Comparison of ENCODE assay signal across 2 cellular contexts in the genomic region with DNA sequence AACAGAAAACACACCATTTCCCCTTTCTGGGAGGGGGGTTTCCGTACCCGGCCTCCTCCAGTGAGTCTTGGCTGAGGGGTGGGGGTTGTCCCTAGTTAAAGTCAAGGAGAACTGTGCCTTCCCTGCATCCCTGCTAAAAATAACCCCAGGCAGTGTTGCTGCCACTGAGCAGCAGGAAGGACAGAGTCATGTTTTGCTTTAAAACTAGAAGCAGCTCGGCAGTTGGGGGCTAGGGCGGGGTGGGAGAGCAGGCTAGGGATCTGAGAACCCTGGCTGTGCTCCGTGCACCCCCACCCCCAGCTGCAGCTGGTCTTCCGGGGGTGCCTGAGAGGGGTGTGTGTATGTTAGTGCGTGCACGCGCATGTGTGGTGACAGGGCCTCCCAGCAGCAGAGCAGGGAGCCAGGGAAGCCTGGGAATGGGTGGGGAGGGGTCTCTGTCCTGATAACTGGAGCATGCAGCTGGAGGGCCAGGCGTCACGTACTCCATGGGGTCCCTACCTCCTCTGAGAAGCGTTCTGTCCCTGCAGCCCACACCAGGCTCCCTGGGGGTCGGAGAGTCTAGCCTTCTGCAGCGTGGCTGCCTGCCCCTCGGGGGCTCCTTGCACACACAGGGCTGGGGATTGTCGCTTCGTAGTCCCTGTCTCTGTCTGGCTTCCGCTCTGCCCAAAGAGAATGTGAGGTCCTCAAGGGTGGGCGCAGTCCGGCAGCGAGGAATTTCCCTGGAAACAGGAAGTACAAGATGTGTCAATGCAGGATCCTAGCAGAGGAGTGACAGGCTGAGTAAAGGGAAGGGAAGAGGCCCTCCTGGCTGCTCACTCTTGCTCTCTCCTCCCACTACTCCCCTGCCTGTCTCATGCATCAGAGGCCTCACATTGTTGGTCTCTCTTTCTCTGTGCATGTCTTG.
TF ChIP-seq lines count a peak whose summit lies in the region.

No MANE protein-coding gene starts in this region.

TF ChIP-seq in GM12891, 5 proteins besides CTCF, POLR2A, EP300 and RAD21 (continued from another document):
- TF ChIP-seq POU2F2 (IDR thresholded peaks at IDR 0.05; ENCODE audit: low read depth, low read length) (peak; percentile 58; the same call in 1 of the 2 replicates), PAX5 (IDR thresholded peaks at IDR 0.05; ENCODE audit: insufficient read depth, low read length, severe bottlenecking) (no peak), SPI1 (IDR thresholded peaks at IDR 0.05; ENCODE audit: low read depth, low read length) (peak; percentile 98; the same call in 1 of the 2 replicates)

TF ChIP-seq in HEK293, 187 proteins besides CTCF, POLR2A, EP300 and RAD21 (continued from another document):
- TF ChIP-seq, protein P1, sequence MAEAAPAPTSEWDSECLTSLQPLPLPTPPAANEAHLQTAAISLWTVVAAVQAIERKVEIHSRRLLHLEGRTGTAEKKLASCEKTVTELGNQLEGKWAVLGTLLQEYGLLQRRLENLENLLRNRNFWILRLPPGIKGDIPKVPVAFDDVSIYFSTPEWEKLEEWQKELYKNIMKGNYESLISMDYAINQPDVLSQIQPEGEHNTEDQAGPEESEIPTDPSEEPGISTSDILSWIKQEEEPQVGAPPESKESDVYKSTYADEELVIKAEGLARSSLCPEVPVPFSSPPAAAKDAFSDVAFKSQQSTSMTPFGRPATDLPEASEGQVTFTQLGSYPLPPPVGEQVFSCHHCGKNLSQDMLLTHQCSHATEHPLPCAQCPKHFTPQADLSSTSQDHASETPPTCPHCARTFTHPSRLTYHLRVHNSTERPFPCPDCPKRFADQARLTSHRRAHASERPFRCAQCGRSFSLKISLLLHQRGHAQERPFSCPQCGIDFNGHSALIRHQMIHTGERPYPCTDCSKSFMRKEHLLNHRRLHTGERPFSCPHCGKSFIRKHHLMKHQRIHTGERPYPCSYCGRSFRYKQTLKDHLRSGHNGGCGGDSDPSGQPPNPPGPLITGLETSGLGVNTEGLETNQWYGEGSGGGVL (tag by site-specific recombination; IDR thresholded peaks at IDR 0.05), result 0 out of 2 replicates have a peak, but pooled peaks have one; percentile 10
- TF ChIP-seq FEZF1 (tag by site-specific recombination; IDR thresholded peaks at IDR 0.05), result no peak
- no peak for TF ChIP-seq ZNF433 (tag by site-specific recombination; IDR thresholded peaks at IDR 0.05; ENCODE audit: low read depth)
- no peak for TF ChIP-seq KLF16 (tag by site-specific recombination; IDR thresholded peaks at IDR 0.05)
- no peak for TF ChIP-seq ZNF19 (tag by site-specific recombination; IDR thresholded peaks at IDR 0.05; ENCODE audit: low read depth)
- TF ChIP-seq ZNF621 (tag by site-specific recombination; IDR thresholded peaks at IDR 0.05), result no peak
- TF ChIP-seq, protein P2, sequence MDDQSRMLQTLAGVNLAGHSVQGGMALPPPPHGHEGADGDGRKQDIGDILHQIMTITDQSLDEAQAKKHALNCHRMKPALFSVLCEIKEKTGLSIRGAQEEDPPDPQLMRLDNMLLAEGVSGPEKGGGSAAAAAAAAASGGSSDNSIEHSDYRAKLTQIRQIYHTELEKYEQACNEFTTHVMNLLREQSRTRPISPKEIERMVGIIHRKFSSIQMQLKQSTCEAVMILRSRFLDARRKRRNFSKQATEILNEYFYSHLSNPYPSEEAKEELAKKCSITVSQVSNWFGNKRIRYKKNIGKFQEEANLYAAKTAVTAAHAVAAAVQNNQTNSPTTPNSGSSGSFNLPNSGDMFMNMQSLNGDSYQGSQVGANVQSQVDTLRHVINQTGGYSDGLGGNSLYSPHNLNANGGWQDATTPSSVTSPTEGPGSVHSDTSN (CRISPR knock-in tag; IDR thresholded peaks at IDR 0.05), result no peak
- no peak for TF ChIP-seq ZNF585B (tag by site-specific recombination; IDR thresholded peaks at IDR 0.05)
- TF ChIP-seq, protein P3, sequence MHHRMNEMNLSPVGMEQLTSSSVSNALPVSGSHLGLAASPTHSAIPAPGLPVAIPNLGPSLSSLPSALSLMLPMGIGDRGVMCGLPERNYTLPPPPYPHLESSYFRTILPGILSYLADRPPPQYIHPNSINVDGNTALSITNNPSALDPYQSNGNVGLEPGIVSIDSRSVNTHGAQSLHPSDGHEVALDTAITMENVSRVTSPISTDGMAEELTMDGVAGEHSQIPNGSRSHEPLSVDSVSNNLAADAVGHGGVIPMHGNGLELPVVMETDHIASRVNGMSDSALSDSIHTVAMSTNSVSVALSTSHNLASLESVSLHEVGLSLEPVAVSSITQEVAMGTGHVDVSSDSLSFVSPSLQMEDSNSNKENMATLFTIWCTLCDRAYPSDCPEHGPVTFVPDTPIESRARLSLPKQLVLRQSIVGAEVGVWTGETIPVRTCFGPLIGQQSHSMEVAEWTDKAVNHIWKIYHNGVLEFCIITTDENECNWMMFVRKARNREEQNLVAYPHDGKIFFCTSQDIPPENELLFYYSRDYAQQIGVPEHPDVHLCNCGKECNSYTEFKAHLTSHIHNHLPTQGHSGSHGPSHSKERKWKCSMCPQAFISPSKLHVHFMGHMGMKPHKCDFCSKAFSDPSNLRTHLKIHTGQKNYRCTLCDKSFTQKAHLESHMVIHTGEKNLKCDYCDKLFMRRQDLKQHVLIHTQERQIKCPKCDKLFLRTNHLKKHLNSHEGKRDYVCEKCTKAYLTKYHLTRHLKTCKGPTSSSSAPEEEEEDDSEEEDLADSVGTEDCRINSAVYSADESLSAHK (tag by site-specific recombination; IDR thresholded peaks at IDR 0.05), result no peak
- TF ChIP-seq, protein P4, sequence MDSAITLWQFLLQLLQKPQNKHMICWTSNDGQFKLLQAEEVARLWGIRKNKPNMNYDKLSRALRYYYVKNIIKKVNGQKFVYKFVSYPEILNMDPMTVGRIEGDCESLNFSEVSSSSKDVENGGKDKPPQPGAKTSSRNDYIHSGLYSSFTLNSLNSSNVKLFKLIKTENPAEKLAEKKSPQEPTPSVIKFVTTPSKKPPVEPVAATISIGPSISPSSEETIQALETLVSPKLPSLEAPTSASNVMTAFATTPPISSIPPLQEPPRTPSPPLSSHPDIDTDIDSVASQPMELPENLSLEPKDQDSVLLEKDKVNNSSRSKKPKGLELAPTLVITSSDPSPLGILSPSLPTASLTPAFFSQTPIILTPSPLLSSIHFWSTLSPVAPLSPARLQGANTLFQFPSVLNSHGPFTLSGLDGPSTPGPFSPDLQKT (IDR thresholded peaks at IDR 0.05; ENCODE audit: borderline replicate concordance, low read depth, low read length), result no peak
- TF ChIP-seq YY1 (tag by site-specific recombination; IDR thresholded peaks at IDR 0.05), result no peak
- TF ChIP-seq ZNF274 (IDR thresholded peaks at IDR 0.05; ENCODE audit: low read length), result no peak
- TF ChIP-seq ZNF274 (tag by site-specific recombination; IDR thresholded peaks at IDR 0.05; ENCODE audit: borderline replicate concordance), result no peak
- TF ChIP-seq GLIS2 (tag by site-specific recombination; IDR thresholded peaks at IDR 0.05), result peak; percentile 44; the same call in 1 of the 2 replicates
- TF ChIP-seq, protein P5, sequence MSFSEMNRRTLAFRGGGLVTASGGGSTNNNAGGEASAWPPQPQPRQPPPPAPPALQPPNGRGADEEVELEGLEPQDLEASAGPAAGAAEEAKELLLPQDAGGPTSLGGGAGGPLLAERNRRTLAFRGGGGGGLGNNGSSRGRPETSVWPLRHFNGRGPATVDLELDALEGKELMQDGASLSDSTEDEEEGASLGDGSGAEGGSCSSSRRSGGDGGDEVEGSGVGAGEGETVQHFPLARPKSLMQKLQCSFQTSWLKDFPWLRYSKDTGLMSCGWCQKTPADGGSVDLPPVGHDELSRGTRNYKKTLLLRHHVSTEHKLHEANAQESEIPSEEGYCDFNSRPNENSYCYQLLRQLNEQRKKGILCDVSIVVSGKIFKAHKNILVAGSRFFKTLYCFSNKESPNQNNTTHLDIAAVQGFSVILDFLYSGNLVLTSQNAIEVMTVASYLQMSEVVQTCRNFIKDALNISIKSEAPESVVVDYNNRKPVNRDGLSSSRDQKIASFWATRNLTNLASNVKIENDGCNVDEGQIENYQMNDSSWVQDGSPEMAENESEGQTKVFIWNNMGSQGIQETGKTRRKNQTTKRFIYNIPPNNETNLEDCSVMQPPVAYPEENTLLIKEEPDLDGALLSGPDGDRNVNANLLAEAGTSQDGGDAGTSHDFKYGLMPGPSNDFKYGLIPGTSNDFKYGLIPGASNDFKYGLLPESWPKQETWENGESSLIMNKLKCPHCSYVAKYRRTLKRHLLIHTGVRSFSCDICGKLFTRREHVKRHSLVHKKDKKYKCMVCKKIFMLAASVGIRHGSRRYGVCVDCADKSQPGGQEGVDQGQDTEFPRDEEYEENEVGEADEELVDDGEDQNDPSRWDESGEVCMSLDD (tag by site-specific recombination; IDR thresholded peaks at IDR 0.05), result no peak
- TF ChIP-seq, protein P6, sequence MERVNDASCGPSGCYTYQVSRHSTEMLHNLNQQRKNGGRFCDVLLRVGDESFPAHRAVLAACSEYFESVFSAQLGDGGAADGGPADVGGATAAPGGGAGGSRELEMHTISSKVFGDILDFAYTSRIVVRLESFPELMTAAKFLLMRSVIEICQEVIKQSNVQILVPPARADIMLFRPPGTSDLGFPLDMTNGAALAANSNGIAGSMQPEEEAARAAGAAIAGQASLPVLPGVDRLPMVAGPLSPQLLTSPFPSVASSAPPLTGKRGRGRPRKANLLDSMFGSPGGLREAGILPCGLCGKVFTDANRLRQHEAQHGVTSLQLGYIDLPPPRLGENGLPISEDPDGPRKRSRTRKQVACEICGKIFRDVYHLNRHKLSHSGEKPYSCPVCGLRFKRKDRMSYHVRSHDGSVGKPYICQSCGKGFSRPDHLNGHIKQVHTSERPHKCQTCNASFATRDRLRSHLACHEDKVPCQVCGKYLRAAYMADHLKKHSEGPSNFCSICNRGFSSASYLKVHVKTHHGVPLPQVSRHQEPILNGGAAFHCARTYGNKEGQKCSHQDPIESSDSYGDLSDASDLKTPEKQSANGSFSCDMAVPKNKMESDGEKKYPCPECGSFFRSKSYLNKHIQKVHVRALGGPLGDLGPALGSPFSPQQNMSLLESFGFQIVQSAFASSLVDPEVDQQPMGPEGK (tag by site-specific recombination; IDR thresholded peaks at IDR 0.05), result peak; percentile 46; the same call in 1 of the 2 replicates
- TF ChIP-seq ZIC2 (tag by site-specific recombination; IDR thresholded peaks at IDR 0.05), result peak; percentile 92
- TF ChIP-seq ZNF558 (tag by site-specific recombination; IDR thresholded peaks at IDR 0.05), result no peak
- TF ChIP-seq, protein P7, sequence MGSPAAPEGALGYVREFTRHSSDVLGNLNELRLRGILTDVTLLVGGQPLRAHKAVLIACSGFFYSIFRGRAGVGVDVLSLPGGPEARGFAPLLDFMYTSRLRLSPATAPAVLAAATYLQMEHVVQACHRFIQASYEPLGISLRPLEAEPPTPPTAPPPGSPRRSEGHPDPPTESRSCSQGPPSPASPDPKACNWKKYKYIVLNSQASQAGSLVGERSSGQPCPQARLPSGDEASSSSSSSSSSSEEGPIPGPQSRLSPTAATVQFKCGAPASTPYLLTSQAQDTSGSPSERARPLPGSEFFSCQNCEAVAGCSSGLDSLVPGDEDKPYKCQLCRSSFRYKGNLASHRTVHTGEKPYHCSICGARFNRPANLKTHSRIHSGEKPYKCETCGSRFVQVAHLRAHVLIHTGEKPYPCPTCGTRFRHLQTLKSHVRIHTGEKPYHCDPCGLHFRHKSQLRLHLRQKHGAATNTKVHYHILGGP (tag by site-specific recombination; IDR thresholded peaks at IDR 0.05), result no peak
- peak; percentile 38 for TF ChIP-seq ZNF341 (tag by site-specific recombination; IDR thresholded peaks at IDR 0.05; ENCODE audit: low read depth)
- TF ChIP-seq, protein P8, sequence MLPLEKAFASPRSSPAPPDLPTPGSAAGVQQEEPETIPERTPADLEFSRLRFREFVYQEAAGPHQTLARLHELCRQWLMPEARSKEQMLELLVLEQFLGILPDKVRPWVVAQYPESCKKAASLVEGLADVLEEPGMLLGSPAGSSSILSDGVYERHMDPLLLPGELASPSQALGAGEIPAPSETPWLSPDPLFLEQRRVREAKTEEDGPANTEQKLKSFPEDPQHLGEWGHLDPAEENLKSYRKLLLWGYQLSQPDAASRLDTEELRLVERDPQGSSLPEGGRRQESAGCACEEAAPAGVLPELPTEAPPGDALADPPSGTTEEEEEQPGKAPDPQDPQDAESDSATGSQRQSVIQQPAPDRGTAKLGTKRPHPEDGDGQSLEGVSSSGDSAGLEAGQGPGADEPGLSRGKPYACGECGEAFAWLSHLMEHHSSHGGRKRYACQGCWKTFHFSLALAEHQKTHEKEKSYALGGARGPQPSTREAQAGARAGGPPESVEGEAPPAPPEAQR (tag by site-specific recombination; IDR thresholded peaks at IDR 0.05), result no peak
- TF ChIP-seq ZBTB48 (tag by site-specific recombination; IDR thresholded peaks at IDR 0.05), result no peak
- no peak for TF ChIP-seq KLF8 (tag by site-specific recombination; IDR thresholded peaks at IDR 0.05)
- no peak for TF ChIP-seq ZNF426 (tag by site-specific recombination; IDR thresholded peaks at IDR 0.05)
- no peak for TF ChIP-seq ZNF610 (tag by site-specific recombination; IDR thresholded peaks at IDR 0.05; ENCODE audit: borderline replicate concordance)
- TF ChIP-seq ZNF214 (tag by site-specific recombination; IDR thresholded peaks at IDR 0.05; ENCODE audit: borderline replicate concordance), result no peak
- peak; percentile 83 for TF ChIP-seq GLIS1 (tag by site-specific recombination; IDR thresholded peaks at IDR 0.05)
- TF ChIP-seq, protein P9, sequence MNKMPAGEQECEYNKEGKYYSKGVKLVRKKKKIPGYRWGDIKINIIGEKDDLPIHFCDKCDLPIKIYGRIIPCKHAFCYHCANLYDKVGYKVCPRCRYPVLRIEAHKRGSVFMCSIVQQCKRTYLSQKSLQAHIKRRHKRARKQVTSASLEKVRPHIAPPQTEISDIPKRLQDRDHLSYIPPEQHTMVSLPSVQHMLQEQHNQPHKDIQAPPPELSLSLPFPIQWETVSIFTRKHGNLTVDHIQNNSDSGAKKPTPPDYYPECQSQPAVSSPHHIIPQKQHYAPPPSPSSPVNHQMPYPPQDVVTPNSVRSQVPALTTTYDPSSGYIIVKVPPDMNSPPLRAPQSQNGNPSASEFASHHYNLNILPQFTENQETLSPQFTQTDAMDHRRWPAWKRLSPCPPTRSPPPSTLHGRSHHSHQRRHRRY (tag by site-specific recombination; IDR thresholded peaks at IDR 0.05), result no peak
